In the genomic region with DNA sequence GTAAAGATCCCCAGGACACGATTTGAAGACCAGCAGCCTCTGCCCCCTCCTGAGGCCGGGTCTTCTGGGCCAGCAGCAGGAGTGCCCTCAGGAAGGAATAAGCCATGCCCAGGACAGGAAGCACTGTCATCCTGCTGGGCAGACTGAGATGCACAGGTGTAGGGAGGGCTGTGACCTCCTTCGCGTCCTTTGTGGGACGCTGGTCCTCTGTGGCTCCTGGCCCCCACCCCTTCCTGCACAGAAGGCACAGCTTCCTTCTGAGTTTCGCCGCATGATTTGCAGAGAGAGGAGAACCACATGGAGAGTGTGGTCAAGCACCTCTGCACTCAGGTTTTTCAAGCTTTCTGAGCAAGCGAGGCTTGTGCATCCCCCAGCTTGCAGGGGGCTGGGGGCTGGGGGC, we compare ENCODE assay signal across 37 cellular contexts.
"Had no signal": no experiment of that assay in that cellular context is flagged by ENCODE, and none has a peak within 500 bp of the region (broad histone marks: within the 10 kb centered on the region; RNA-seq: fewer than 3 reads in every experiment).

No MANE protein-coding gene starts in this region.

- DNase-seq: activated CD4-positive, alpha-beta memory T cell treated with anti-CD3 and anti-CD28 coated beads, Interleukin-2, amount 10 ng/mL, durations not matched to agents 7 days and 5 days; activated CD4-positive, alpha-beta T cell treated with anti-CD3 and anti-CD28 coated beads for 1 hour; activated CD4-positive, alpha-beta T cell treated with anti-CD3 and anti-CD28 coated beads for 48 hours; activated CD4-positive, CD25-positive, alpha-beta regulatory T cell; activated CD8-positive, alpha-beta memory T cell treated with anti-CD3 and anti-CD28 coated beads for 24 hours; activated CD8-positive, alpha-beta memory T cell treated with anti-CD3 and anti-CD28 coated beads, Interleukin-2, amount 10 ng/mL, durations not matched to agents 7 days and 5 days; activated CD8-positive, alpha-beta memory T cell treated with anti-CD3 and anti-CD28 coated beads, Interleukin-2, amount 50 U/mL, for 48 hours; activated effector memory CD4-positive, alpha-beta T cell treated with anti-CD3 and anti-CD28 coated beads, Interleukin-2, amount 50 U/mL, for 16 hours; activated naive CD4-positive, alpha-beta T cell; activated naive CD4-positive, alpha-beta T cell treated with anti-CD3 and anti-CD28 coated beads, Interleukin-2, amount 50 U/mL, for 16 hours; activated naive CD8-positive, alpha-beta T cell treated with anti-CD3 and anti-CD28 coated beads for 36 hours; activated T-cell treated with anti-CD3 and anti-CD28 coated beads, Interleukin-2, amount 50 U/mL, for 48 hours; adrenal gland; body of pancreas; caudate nucleus; cerebellar nuclear complex; NCI-H1092 treated with DMSO at 0.1 percent for 48 hours; NCI-H1417; NCI-H146; NCI-H187; NCI-H2029 treated with DMSO at 0.1 percent for 48 hours; NCI-H2107; NCI-H2171; NCI-H510A; NCI-H526; NCI-H748 treated with DMSO at 0.1 percent for 48 hours; NK-92 treated with Interleukin-12 subunit alpha and Interleukin-12 subunit beta, amount 100 ng/mL, for 24 hours; PC-3; Peyer's patch; RPMI8226; SW 1271; T-helper 1 cell; T-helper 2 cell; T-helper 9 cell; WERI-Rb-1 had no signal

- H3K27ac ChIP-seq: adrenal gland, body of pancreas, breast epithelium, Peyer's patch, WERI-Rb-1 had no signal

- H3K4me3 ChIP-seq: adrenal gland, body of pancreas, breast epithelium, Peyer's patch had no signal

- H3K27me3 ChIP-seq: adrenal gland, body of pancreas, breast epithelium, Peyer's patch had no signal

- H3K9me3 ChIP-seq: adrenal gland, body of pancreas, breast epithelium, Peyer's patch had no signal

- ATAC-seq: activated CD8-positive, alpha-beta memory T cell treated with anti-CD3 and anti-CD28 coated beads, Interleukin-2, amount 10 ng/mL, durations not matched to agents 7 days and 5 days; activated T-helper 17 cell treated with anti-CD3 and anti-CD28 coated beads, Interleukin-2, amount 50 U/mL, for 72 hours; body of pancreas; PC-3 had no signal

- H3K36me3 ChIP-seq: breast epithelium had no signal

- H3K4me1 ChIP-seq: adrenal gland, body of pancreas, breast epithelium, Peyer's patch had no signal
